8 cellular contexts compared by ENCODE assay signal in the genomic region with DNA sequence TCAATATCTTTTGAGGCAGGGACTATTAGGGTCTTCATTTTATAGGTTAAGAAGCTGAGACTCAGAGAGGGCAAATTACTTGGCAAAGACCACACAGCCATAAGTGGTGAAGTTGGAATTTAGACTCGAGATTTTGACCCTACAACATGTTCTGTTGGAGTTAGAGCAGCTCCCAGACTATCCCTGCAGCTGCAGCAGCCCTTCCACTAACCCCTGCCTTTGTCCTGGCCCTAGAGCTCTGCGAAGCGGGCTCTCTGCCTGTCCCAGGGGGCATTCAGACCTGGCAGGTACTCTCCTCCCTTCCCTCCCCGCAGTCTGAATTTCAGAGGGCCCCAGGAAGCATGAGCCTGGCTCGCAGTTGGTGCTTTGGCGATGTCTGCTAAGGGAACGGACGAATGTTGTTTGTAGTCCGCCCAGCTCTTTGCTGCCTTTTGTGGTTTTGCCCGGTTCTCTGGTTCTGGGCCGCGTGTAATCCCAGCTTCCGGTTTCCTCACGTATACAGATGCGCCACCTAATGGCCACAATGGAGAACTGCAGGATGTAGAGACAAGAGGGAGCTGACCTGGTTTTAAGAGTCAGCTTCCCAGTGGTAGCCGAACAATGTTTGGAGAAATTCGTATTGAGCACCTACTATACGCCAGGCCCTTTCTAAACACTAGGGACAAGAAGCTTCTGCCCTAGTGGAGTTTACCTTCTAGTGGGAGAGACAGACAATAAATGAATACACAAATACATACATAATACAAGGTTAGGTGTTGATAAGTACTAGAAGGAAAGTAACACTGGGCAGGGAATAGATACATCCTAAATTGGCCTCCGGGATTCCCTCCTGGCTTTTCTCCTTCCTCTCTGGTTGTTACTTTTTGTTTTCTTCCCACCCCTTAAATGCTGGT.
DNase-seq lines count a peak whose midpoint lies in the region; ATAC-seq, FAIRE-seq and TF ChIP-seq lines count a peak whose summit lies in the region.

No MANE protein-coding gene starts in this region.

- CTCF ChIA-PET in A549 (lab: Yijun Ruan, JAX) = interaction anchor here (0.5 to 2.9 kb wide), 27 partner anchors 8 to 510 kb away, joined by 3 to 36 read pairs (median 5); no protein-coding TSS in a partner anchor

- no peaks in the 10 kb centered on the region for H3K9me1 ChIP-seq in keratinocyte (ENCODE audit: control insufficient read depth, extremely low read depth, insufficient read depth, low read length)

- WGBS in A549 (ENCODE audit: missing lambda C conversion rate) = 20% methylated on average over 16 of the region's 19 CpGs

- no peaks in the 10 kb centered on the region for H3K27me3 ChIP-seq in keratinocyte (ENCODE audit: control insufficient read depth, extremely low read depth, insufficient read depth, low read length)

- peak overlapping the region; percentile 40 for H3K9ac ChIP-seq in keratinocyte (ENCODE audit: control insufficient read depth, extremely low read depth, insufficient read depth, low read length)

- FAIRE-seq in A549 (lab: Jason Lieb, UNC) = no peak
- FAIRE-seq in keratinocyte (lab: Jason Lieb, UNC) = peak; percentile 96

- DNase-seq in A549 (ENCODE audit: low read depth in 1 of 2, low spot score in 1 of 2) (peak; percentile 81 to 82), NCI-H2196 treated with DMSO at 0.1 percent for 48 hours (lab: John Stamatoyannopoulos, UW; ENCODE audit: unreplicated experiment) (peak; percentile 92), caudate nucleus (lab: John Stamatoyannopoulos, UW) (peak in 58 of 61 donors; percentile 19 to 91 (median 60)), keratinocyte (ENCODE audit: low read depth, low spot score) (peak; percentile 65)
- peak; percentile 28 to 35 for DNase-seq in stimulated activated CD4-positive, alpha-beta T cell treated with anti-CD3 and anti-CD28 coated beads, Interleukin-15, amount 100 ng/mL, for 1 hour (ENCODE audit: low read depth in 1 of 2, low spot score in 1 of 2)

- H4K20me1 ChIP-seq in keratinocyte (ENCODE audit: control insufficient read depth, extremely low read depth, insufficient read depth, low read length) = no peaks in the 10 kb centered on the region

- peak overlapping the region; percentile 46 to 84; a peak in 5 of 6 replicates for H3K27ac ChIP-seq in A549
- H3K27ac ChIP-seq in caudate nucleus (ENCODE audit: low read depth, low read length) = peak overlapping the region; percentile 27
- H3K27ac ChIP-seq in keratinocyte (ENCODE audit: control insufficient read depth, insufficient read depth, low read length) = no peak overlapping the region

- H3K36me3 ChIP-seq in keratinocyte (ENCODE audit: control insufficient read depth in 2 of 2, extremely low read depth in 1 of 2, insufficient read depth in 2 of 2, low read length in 2 of 2) = no peaks in the 10 kb centered on the region

- TF ChIP-seq CTCF in A549 (IDR thresholded peaks at IDR 0.05) = peak; percentile 61
- peak; percentile 84 for TF ChIP-seq CTCF in WI38 (IDR thresholded peaks at IDR 0.05; ENCODE audit: low read depth, low read length)
- peak; percentile 79 to 98 (median 87) for TF ChIP-seq CTCF in keratinocyte (optimal IDR thresholded peaks at IDR 0.05 in 1 of 3, IDR thresholded peaks at IDR 0.05 in 1 of 3, conservative IDR thresholded peaks at IDR 0.05 in 1 of 3; ENCODE audit: extremely low read depth in 1 of 3, insufficient read depth in 2 of 3, low read length in 3 of 3)

- no peaks in the 10 kb centered on the region for H3K79me2 ChIP-seq in keratinocyte (ENCODE audit: control insufficient read depth, insufficient read depth, low read length)

- H3K4me1 ChIP-seq in A549 (peaks cover 20% of the 10 kb centered on the region; the same call in 2 of the 3 replicates), keratinocyte (ENCODE audit: control insufficient read depth, extremely low read depth, insufficient read depth, low read length) (peaks cover 4% of the 10 kb centered on the region)

- peak overlapping the region; percentile 42 for H3K4me2 ChIP-seq in A549
- H3K4me2 ChIP-seq in keratinocyte (ENCODE audit: control insufficient read depth, extremely low read depth, insufficient read depth, low read depth, low read length) = peak overlapping the region; percentile 66

- ATAC-seq in A549 = peak; percentile 76 to 91
- peak; percentile 34 for ATAC-seq in GM18520 (IDR thresholded peaks at IDR 0.05; ENCODE audit: unreplicated experiment)
- peak; percentile 47 for ATAC-seq in HG03108 (IDR thresholded peaks at IDR 0.05; ENCODE audit: unreplicated experiment)

- peak; percentile 39 to 50; a peak in 4 of 5 replicates for TF ChIP-seq RAD21 in A549 (conservative IDR thresholded peaks at IDR 0.05 in 1 of 2, IDR thresholded peaks at IDR 0.05 in 1 of 2)

- POLR2A ChIA-PET in A549 (lab: Yijun Ruan, JAX) = interaction anchor here (0.5 to 1.2 kb wide), 2 partner anchors 170 to 1066 kb away, joined by 3 to 5 read pairs; no protein-coding TSS in a partner anchor

- dilution Hi-C loops in keratinocyte (cut with MboI; ENCODE audit: extremely low pct_ligation_motif_present, low sequenced_read_pairs) = no loop called here

- H2AFZ ChIP-seq in keratinocyte (ENCODE audit: control insufficient read depth, low read length) = peak overlapping the region; percentile 95

- TF ChIP-seq EP300 in A549 (IDR thresholded peaks at IDR 0.05) = no peak

- H3K4me3 ChIP-seq in A549 = no peak overlapping the region
- H3K4me3 ChIP-seq in WI38 (ENCODE audit: low read depth, low read length) = no peak overlapping the region
- no peak overlapping the region for H3K4me3 ChIP-seq in keratinocyte (ENCODE audit: control insufficient read depth in 2 of 3, extremely low read depth in 1 of 3, insufficient read depth in 2 of 3, low read depth in 1 of 3, low read length in 3 of 3)

- H3K9me3 ChIP-seq in A549 (no peaks in the 10 kb centered on the region), keratinocyte (ENCODE audit: control insufficient read depth, low read depth, low read length) (no peaks in the 10 kb centered on the region)

- no peak for TF ChIP-seq POLR2A in A549 (IDR thresholded peaks at IDR 0.05; ENCODE audit: low read length)

TF ChIP-seq in A549, 52 proteins besides CTCF, POLR2A, EP300 and RAD21:
- TF ChIP-seq EHF (CRISPR knock-in tag; IDR thresholded peaks at IDR 0.05) (0 out of 2 replicates have a peak, but pooled peaks have one; percentile 39), SMC3 (IDR thresholded peaks at IDR 0.05) (peak; percentile 52), CEBPB (IDR thresholded peaks at IDR 0.05) (no peak), ZNF302 (CRISPR knock-in tag; IDR thresholded peaks at IDR 0.05) (peak; percentile 42; the same call in 1 of the 2 replicates)
- TF ChIP-seq, protein P1, sequence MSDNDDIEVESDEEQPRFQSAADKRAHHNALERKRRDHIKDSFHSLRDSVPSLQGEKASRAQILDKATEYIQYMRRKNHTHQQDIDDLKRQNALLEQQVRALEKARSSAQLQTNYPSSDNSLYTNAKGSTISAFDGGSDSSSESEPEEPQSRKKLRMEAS (IDR thresholded peaks at IDR 0.05) = peak; percentile 74
- TF ChIP-seq, protein P2, sequence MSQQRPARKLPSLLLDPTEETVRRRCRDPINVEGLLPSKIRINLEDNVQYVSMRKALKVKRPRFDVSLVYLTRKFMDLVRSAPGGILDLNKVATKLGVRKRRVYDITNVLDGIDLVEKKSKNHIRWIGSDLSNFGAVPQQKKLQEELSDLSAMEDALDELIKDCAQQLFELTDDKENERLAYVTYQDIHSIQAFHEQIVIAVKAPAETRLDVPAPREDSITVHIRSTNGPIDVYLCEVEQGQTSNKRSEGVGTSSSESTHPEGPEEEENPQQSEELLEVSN (IDR thresholded peaks at IDR 0.05; ENCODE audit: borderline replicate concordance, low read depth) = peak; percentile 54; the same call in 1 of the 2 replicates

Comparison
In these comparisons a context has a peak if more than half of its experiments do, and no peak if none do; other contexts are left out.
1. DNase-seq: peak in every context shown above with its lines; median percentile 92 in NCI-H2196 treated with DMSO at 0.1 percent for 48 hours; 82 in A549; 65 in keratinocyte; 60 in caudate nucleus; 32 in stimulated activated CD4-positive, alpha-beta T cell treated with anti-CD3 and anti-CD28 coated beads, Interleukin-15, amount 100 ng/mL, for 1 hour.